In genomic region chr15:49152552-49153337, GRCh38 we compare ENCODE assay signal across 17 cellular contexts. TPM values are rescaled to one million over a fixed set of nuclear protein-coding genes. Genes with fewer than 3 reads are reported as not detected.
DNase-seq lines count a peak whose midpoint lies in the region; ATAC-seq and TF ChIP-seq lines count a peak whose summit lies in the region.
"Had no signal": no experiment of that assay in that cellular context is flagged by ENCODE, and none has a peak within 500 bp of the region (broad histone marks: within the 10 kb centered on the region; RNA-seq: fewer than 3 reads in every experiment).

No MANE protein-coding gene starts in this region.

- ATAC-seq in activated CD8-positive, alpha-beta memory T cell treated with anti-CD3 and anti-CD28 coated beads, Interleukin-2, amount 10 ng/mL, durations not matched to agents 7 days and 5 days = no peak
- ATAC-seq in stimulated activated memory B cell treated with anti-CD40 and anti-IgM and Interleukin-4, amounts not matched to agents 10 μg/mL and 1 μg/mL and 100 μg/mL, for 72 hours = no peak
- no peak for ATAC-seq in GM21717 (IDR thresholded peaks at IDR 0.05; ENCODE audit: unreplicated experiment)

- no peak overlapping the region for H3K4me3 ChIP-seq in neural progenitor cell
- H3K4me3 ChIP-seq: adrenal gland, uterus had no signal

- H3F3A ChIP-seq in neural progenitor cell (ENCODE audit: low read depth) = peaks cover 9% of the 10 kb centered on the region

- H3K27ac Mint-ChIP-seq in activated CD8-positive, alpha-beta memory T cell treated with anti-CD3 and anti-CD28 coated beads, Interleukin-2, amount 10 ng/mL, durations not matched to agents 7 days and 5 days = peak overlapping the region; percentile 22
- peak overlapping the region in 2 of 5 experiments; percentile 34 to 99 for H3K27ac Mint-ChIP-seq in brain
- H3K27ac Mint-ChIP-seq in neural progenitor cell = no peak overlapping the region
- no peak overlapping the region for H3K27ac Mint-ChIP-seq in stimulated activated memory B cell treated with anti-CD40 and anti-IgM and Interleukin-4, amounts not matched to agents 10 μg/mL and 1 μg/mL and 100 μg/mL, for 72 hours
- H3K27ac Mint-ChIP-seq: progenitor cell of endocrine pancreas had no signal

- no peaks in the 10 kb centered on the region for H3K27me3 ChIP-seq in neural progenitor cell
- H3K27me3 ChIP-seq: adrenal gland, uterus had no signal

- peaks cover 18% of the 10 kb centered on the region for H3K4me1 ChIP-seq in neural progenitor cell

- no peak overlapping the region for H3K9ac ChIP-seq in neural progenitor cell

- H3K4me2 ChIP-seq in neural progenitor cell = no peak overlapping the region

- peaks cover 56% of the 10 kb centered on the region for H3K4me1 Mint-ChIP-seq in activated CD8-positive, alpha-beta memory T cell treated with anti-CD3 and anti-CD28 coated beads, Interleukin-2, amount 10 ng/mL, durations not matched to agents 7 days and 5 days
- H3K4me1 Mint-ChIP-seq in brain = peaks cover 80% of the 10 kb centered on the region
- peaks cover 24% of the 10 kb centered on the region for H3K4me1 Mint-ChIP-seq in neural progenitor cell
- peaks cover 39% of the 10 kb centered on the region for H3K4me1 Mint-ChIP-seq in stimulated activated memory B cell treated with anti-CD40 and anti-IgM and Interleukin-4, amounts not matched to agents 10 μg/mL and 1 μg/mL and 100 μg/mL, for 72 hours

- H3K4me3 Mint-ChIP-seq in activated CD8-positive, alpha-beta memory T cell treated with anti-CD3 and anti-CD28 coated beads, Interleukin-2, amount 10 ng/mL, durations not matched to agents 7 days and 5 days = peak overlapping the region; percentile 62
- H3K4me3 Mint-ChIP-seq in brain (peak overlapping the region; percentile 99 to 100 (median 100)), neural progenitor cell (peak overlapping the region; percentile 59)
- no peak overlapping the region for H3K4me3 Mint-ChIP-seq in stimulated activated memory B cell treated with anti-CD40 and anti-IgM and Interleukin-4, amounts not matched to agents 10 μg/mL and 1 μg/mL and 100 μg/mL, for 72 hours

- CTCF ChIA-PET in activated CD8-positive, alpha-beta memory T cell treated with anti-CD3 and anti-CD28 coated beads, Interleukin-2, amount 10 ng/mL, durations not matched to agents 7 days and 5 days (lab: Charles Lee) = no interaction called here

- peaks cover 36% of the 10 kb centered on the region for H4K20me1 ChIP-seq in neural progenitor cell (ENCODE audit: low read depth)

- TF ChIP-seq CTCF in brain (conservative IDR thresholded peaks at IDR 0.05) (no peak), neural progenitor cell (IDR thresholded peaks at IDR 0.05) (no peak)

- peaks cover 92% of the 10 kb centered on the region for H3K79me2 ChIP-seq in neural progenitor cell (ENCODE audit: low read depth)

- H3K27me3 Mint-ChIP-seq in activated CD8-positive, alpha-beta memory T cell treated with anti-CD3 and anti-CD28 coated beads, Interleukin-2, amount 10 ng/mL, durations not matched to agents 7 days and 5 days = no peaks in the 10 kb centered on the region
- H3K27me3 Mint-ChIP-seq in brain (peaks cover 3% of the 10 kb centered on the region), neural progenitor cell (ENCODE audit: insufficient read depth, low read depth) (peaks cover 2% of the 10 kb centered on the region)
- no peaks in the 10 kb centered on the region for H3K27me3 Mint-ChIP-seq in stimulated activated memory B cell treated with anti-CD40 and anti-IgM and Interleukin-4, amounts not matched to agents 10 μg/mL and 1 μg/mL and 100 μg/mL, for 72 hours
- H3K27me3 Mint-ChIP-seq: progenitor cell of endocrine pancreas had no signal

- no peak overlapping the region for H2AFZ ChIP-seq in neural progenitor cell (replicated peaks)

- H3K36me3 ChIP-seq in neural progenitor cell = no peaks in the 10 kb centered on the region
- H3K36me3 ChIP-seq: adrenal gland, uterus had no signal

- no peaks in the 10 kb centered on the region for H3K9me3 ChIP-seq in neural progenitor cell (ENCODE audit: low read depth)
- H3K9me3 ChIP-seq: adrenal gland, uterus had no signal

- DNase-seq in activated CD8-positive, alpha-beta memory T cell treated with anti-CD3 and anti-CD28 coated beads, Interleukin-2, amount 10 ng/mL, durations not matched to agents 7 days and 5 days = no peak
- DNase-seq in activated CD8-positive, alpha-beta memory T cell treated with anti-CD3 and anti-CD28 coated beads for 24 hours = no peak
- DNase-seq in M059J (ENCODE audit: low read depth) (peak; percentile 23), neural progenitor cell (ENCODE audit: low spot score) (no peak), NCI-H2107 (lab: John Stamatoyannopoulos, UW) (no peak)
- DNase-seq: activated CD4-positive, alpha-beta T cell treated with anti-CD3 and anti-CD28 coated beads, Interleukin-2, amount 50 U/mL, for 48 hours; adrenal gland; cortex of kidney; DMS79; mesenchymal stem cell; NCI-H1048; NCI-H2227 treated with DMSO at 0.1 percent for 48 hours; uterus had no signal

- no peaks in the 10 kb centered on the region for H3K9me3 Mint-ChIP-seq in activated CD8-positive, alpha-beta memory T cell treated with anti-CD3 and anti-CD28 coated beads, Interleukin-2, amount 10 ng/mL, durations not matched to agents 7 days and 5 days (ENCODE audit: low read depth)
- H3K9me3 Mint-ChIP-seq in brain (no peaks in the 10 kb centered on the region), neural progenitor cell (no peaks in the 10 kb centered on the region)
- no peaks in the 10 kb centered on the region for H3K9me3 Mint-ChIP-seq in stimulated activated memory B cell treated with anti-CD40 and anti-IgM and Interleukin-4, amounts not matched to agents 10 μg/mL and 1 μg/mL and 100 μg/mL, for 72 hours

- H3K36me3 Mint-ChIP-seq in activated CD8-positive, alpha-beta memory T cell treated with anti-CD3 and anti-CD28 coated beads, Interleukin-2, amount 10 ng/mL, durations not matched to agents 7 days and 5 days = peaks cover 15% of the 10 kb centered on the region
- H3K36me3 Mint-ChIP-seq in brain (peaks cover 13% of the 10 kb centered on the region), neural progenitor cell (no peaks in the 10 kb centered on the region)
- peaks cover 12% of the 10 kb centered on the region for H3K36me3 Mint-ChIP-seq in stimulated activated memory B cell treated with anti-CD40 and anti-IgM and Interleukin-4, amounts not matched to agents 10 μg/mL and 1 μg/mL and 100 μg/mL, for 72 hours

- no peak overlapping the region for H3K27ac ChIP-seq in neural progenitor cell
- H3K27ac ChIP-seq: adrenal gland, uterus had no signal

RNA-seq across cellular contexts. Expression of gene COPS2, which starts 2.7 kb away (rescaled TPM):
- 10 to 100 TPM; 53.3 to 68.9 TPM for total RNA-seq in activated CD8-positive, alpha-beta memory T cell treated with anti-CD3 and anti-CD28 coated beads, Interleukin-2, amount 10 ng/mL, durations not matched to agents 7 days and 5 days
- total RNA-seq in M059J (2014; rRNA removed; shearing (Covaris generic)) = 43.1 and 43.5 TPM in 2 replicates
- polyA plus RNA-seq in brain (ENCODE audit: insufficient read depth, low read depth, low replicate concordance) = 17.2 TPM
- 86.2 and 163 TPM in 2 replicates for total RNA-seq in neural progenitor cell (ENCODE audit: low replicate concordance)

RNA-seq across cellular contexts. Expression of gene GALK2, which starts 17.3 kb away (rescaled TPM):
- 10 to 100 TPM; 27.0 to 30.9 TPM for total RNA-seq in activated CD8-positive, alpha-beta memory T cell treated with anti-CD3 and anti-CD28 coated beads, Interleukin-2, amount 10 ng/mL, durations not matched to agents 7 days and 5 days
- total RNA-seq in M059J (2014; rRNA removed; shearing (Covaris generic)) = 29.4 and 46.4 TPM in 2 replicates
- polyA plus RNA-seq in brain (ENCODE audit: insufficient read depth, low read depth, low replicate concordance) = 15.4 TPM
- 19.0 and 30.1 TPM in 2 replicates for total RNA-seq in neural progenitor cell (ENCODE audit: low replicate concordance)
